Comparison of ENCODE assay signal across 8 cellular contexts in genomic region chr17:28041068-28041843, GRCh38. TPM values are rescaled to one million over a fixed set of nuclear protein-coding genes. Genes with fewer than 3 reads are reported as not detected.
DNase-seq lines count a peak whose midpoint lies in the region; ATAC-seq lines count a peak whose summit lies in the region.

No MANE protein-coding gene starts in this region.

- H3K9ac ChIP-seq in rectal smooth muscle tissue (ENCODE audit: low read length): no peak overlapping the region

- WGBS in aorta, 2 donors: 1% methylated on average over 34 to 43 of the region's 43 CpGs

- peaks cover 3% of the 10 kb centered on the region for H3K4me1 ChIP-seq in rectal smooth muscle tissue (ENCODE audit: control insufficient read depth, insufficient read depth, low read length)
- peaks cover 0 to 9% of the 10 kb centered on the region in 2 donors for H3K4me1 ChIP-seq in aorta (ENCODE audit: control insufficient read depth in 1 of 2, insufficient read depth in 2 of 2, low read length in 2 of 2)

- no peaks in the 10 kb centered on the region for H3K9me3 ChIP-seq in aorta (ENCODE audit: control insufficient read depth, low read length)

- H3K27me3 ChIP-seq in rectal smooth muscle tissue (ENCODE audit: control insufficient read depth, insufficient read depth, low read length) (no peaks in the 10 kb centered on the region), aorta (ENCODE audit: control insufficient read depth in 1 of 2, insufficient read depth in 2 of 2, low read length in 1 of 2) (no peaks in the 10 kb centered on the region)

- H3K36me3 ChIP-seq in rectal smooth muscle tissue (ENCODE audit: control insufficient read depth, insufficient read depth, low read length) (no peaks in the 10 kb centered on the region), aorta (ENCODE audit: control insufficient read depth in 1 of 2, insufficient read depth in 2 of 2, low read length in 1 of 2) (no peaks in the 10 kb centered on the region)

- intact Hi-C loops in aorta (cut with DNase I): loop anchor here in 1 of 2 donors (10.0 kb wide), 1 partner anchor 294 kb away; the partner anchor contains the start of genes IFT20 and TNFAIP1

- DNase-seq in NCI-H2029 (lab: John Stamatoyannopoulos, UW): peak; percentile 97
- peak; percentile 97 for DNase-seq in T-helper 9 cell
- peak; percentile 100 for DNase-seq in astrocyte of the hippocampus (ENCODE audit: low read depth, low spot score)
- peak; percentile 98 for DNase-seq in hepatic stellate cell (ENCODE audit: low spot score)
- DNase-seq in aorta: peak; percentile 99 to 100

- peak; percentile 73 for ATAC-seq in GM18508 (IDR thresholded peaks at IDR 0.05; ENCODE audit: insufficient read depth, unreplicated experiment)
- ATAC-seq in HG02981 (IDR thresholded peaks at IDR 0.05; ENCODE audit: unreplicated experiment): peak; percentile 88
- peak; percentile 100 for ATAC-seq in aorta (ENCODE audit: low FRiP score)

- H3K27ac ChIP-seq in rectal smooth muscle tissue (ENCODE audit: low read depth, low read length) (peak overlapping the region; percentile 72), aorta (ENCODE audit: low read depth in 1 of 2, low read length in 2 of 2) (peak overlapping the region in 1 of 2 donors; percentile 48)

- H3K4me3 ChIP-seq in rectal smooth muscle tissue (ENCODE audit: low read length) (peak overlapping the region; percentile 70), aorta (ENCODE audit: low read length in 2 of 2) (peak overlapping the region; percentile 86 to 92)

RNA-seq across cellular contexts. Expression of gene NLK, which starts 1.2 kb away (rescaled TPM):
- total RNA-seq in aorta: 10 to 100 TPM; 14.7 to 17.2 TPM
- polyA plus RNA-seq in aorta: 10 to 100 TPM in 1 of 2 donors, 1 to 10 TPM in 1; 5.5 to 13.3 TPM
